Comparison of ENCODE assay signal across 1 cellular context in the genomic region with DNA sequence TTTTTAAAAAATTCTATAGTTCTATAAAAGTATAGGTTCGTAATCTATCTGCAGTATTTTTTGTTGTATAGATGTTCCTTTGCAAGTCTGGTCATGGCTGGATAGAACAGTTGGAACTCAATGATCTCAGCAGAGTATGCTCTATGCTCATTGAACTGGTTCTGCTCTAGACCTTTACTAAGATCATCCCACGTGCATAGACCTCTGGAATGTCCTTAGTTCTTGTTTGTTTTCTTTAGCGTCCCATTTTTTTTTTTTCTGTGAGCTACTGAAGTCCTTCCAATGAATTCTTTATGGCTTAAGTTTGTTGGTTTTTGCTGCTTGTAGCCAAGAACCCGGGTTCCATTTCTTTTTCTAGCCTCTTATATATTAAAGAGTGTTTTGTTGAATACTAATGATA.
TF ChIP-seq lines count a peak whose summit lies in the region.

No MANE protein-coding gene starts in this region.

TF ChIP-seq in HEK293, 187 proteins besides CTCF, POLR2A, EP300 and RAD21 (continued from another document):
- TF ChIP-seq INSM2 (tag by site-specific recombination; IDR thresholded peaks at IDR 0.05), result 0 out of 2 replicates have a peak, but pooled peaks have one; percentile 41
- TF ChIP-seq OSR2 (tag by site-specific recombination; IDR thresholded peaks at IDR 0.05), result peak; percentile 80
- TF ChIP-seq ZNF626 (tag by site-specific recombination; IDR thresholded peaks at IDR 0.05), result no peak
- TF ChIP-seq FEZF1 (tag by site-specific recombination; IDR thresholded peaks at IDR 0.05), result peak; percentile 58
- no peak for TF ChIP-seq IKZF3 (tag by site-specific recombination; IDR thresholded peaks at IDR 0.05)
- peak; percentile 57 for TF ChIP-seq ZBTB17 (tag by site-specific recombination; IDR thresholded peaks at IDR 0.05)
- TF ChIP-seq ZSCAN30 (tag by site-specific recombination; IDR thresholded peaks at IDR 0.05), result no peak
- TF ChIP-seq, protein P1, sequence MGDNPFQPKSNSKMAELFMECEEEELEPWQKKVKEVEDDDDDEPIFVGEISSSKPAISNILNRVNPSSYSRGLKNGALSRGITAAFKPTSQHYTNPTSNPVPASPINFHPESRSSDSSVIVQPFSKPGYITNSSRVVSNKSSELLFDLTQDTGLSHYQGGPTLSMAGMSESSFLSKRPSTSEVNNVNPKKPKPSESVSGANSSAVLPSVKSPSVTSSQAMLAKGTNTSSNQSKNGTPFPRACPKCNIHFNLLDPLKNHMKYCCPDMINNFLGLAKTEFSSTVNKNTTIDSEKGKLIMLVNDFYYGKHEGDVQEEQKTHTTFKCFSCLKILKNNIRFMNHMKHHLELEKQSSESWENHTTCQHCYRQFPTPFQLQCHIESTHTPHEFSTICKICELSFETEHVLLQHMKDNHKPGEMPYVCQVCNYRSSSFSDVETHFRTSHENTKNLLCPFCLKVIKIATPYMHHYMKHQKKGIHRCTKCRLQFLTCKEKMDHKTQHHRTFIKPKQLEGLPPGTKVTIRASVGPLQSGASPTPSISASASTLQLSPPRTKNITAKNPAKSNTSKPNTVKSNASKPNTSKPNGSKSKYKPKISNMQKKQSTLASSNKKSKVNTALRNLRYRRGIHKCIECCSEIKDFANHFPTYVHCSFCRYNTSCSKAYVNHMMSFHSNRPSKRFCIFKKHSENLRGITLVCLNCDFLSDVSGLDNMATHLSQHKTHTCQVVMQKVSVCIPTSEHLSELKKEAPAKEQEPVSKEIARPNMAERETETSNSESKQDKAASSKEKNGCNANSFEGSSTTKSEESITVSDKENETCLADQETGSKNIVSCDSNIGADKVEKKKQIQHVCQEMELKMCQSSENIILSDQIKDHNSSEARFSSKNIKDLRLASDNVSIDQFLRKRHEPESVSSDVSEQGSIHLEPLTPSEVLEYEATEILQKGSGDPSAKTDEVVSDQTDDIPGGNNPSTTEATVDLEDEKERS (tag by site-specific recombination; IDR thresholded peaks at IDR 0.05), result no peak
- no peak for TF ChIP-seq ZNF585B (tag by site-specific recombination; IDR thresholded peaks at IDR 0.05)
- TF ChIP-seq, protein P2, sequence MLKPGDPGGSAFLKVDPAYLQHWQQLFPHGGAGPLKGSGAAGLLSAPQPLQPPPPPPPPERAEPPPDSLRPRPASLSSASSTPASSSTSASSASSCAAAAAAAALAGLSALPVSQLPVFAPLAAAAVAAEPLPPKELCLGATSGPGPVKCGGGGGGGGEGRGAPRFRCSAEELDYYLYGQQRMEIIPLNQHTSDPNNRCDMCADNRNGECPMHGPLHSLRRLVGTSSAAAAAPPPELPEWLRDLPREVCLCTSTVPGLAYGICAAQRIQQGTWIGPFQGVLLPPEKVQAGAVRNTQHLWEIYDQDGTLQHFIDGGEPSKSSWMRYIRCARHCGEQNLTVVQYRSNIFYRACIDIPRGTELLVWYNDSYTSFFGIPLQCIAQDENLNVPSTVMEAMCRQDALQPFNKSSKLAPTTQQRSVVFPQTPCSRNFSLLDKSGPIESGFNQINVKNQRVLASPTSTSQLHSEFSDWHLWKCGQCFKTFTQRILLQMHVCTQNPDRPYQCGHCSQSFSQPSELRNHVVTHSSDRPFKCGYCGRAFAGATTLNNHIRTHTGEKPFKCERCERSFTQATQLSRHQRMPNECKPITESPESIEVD (tag by site-specific recombination; IDR thresholded peaks at IDR 0.05), result peak; percentile 57
- TF ChIP-seq ZXDB (tag by site-specific recombination; IDR thresholded peaks at IDR 0.05), result no peak; the same call in 1 of the 2 replicates
- TF ChIP-seq ZNF600 (tag by site-specific recombination; IDR thresholded peaks at IDR 0.05), result peak; percentile 45; the same call in 1 of the 2 replicates
- no peak for TF ChIP-seq ZNF211 (tag by site-specific recombination; IDR thresholded peaks at IDR 0.05; ENCODE audit: low read depth)
- TF ChIP-seq, protein P3, sequence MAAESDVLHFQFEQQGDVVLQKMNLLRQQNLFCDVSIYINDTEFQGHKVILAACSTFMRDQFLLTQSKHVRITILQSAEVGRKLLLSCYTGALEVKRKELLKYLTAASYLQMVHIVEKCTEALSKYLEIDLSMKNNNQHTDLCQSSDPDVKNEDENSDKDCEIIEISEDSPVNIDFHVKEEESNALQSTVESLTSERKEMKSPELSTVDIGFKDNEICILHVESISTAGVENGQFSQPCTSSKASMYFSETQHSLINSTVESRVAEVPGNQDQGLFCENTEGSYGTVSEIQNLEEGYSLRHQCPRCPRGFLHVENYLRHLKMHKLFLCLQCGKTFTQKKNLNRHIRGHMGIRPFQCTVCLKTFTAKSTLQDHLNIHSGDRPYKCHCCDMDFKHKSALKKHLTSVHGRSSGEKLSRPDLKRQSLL (tag by site-specific recombination; IDR thresholded peaks at IDR 0.05), result peak; percentile 90
- TF ChIP-seq, protein P4, sequence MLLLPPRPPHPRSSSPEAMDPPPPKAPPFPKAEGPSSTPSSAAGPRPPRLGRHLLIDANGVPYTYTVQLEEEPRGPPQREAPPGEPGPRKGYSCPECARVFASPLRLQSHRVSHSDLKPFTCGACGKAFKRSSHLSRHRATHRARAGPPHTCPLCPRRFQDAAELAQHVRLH (tag by site-specific recombination; IDR thresholded peaks at IDR 0.05), result no peak
- TF ChIP-seq ZNF777 (tag by site-specific recombination; IDR thresholded peaks at IDR 0.05; ENCODE audit: borderline replicate concordance), result no peak
- TF ChIP-seq ZNF660 (tag by site-specific recombination; IDR thresholded peaks at IDR 0.05), result no peak
- TF ChIP-seq TRIM28 (IDR thresholded peaks at IDR 0.05; ENCODE audit: borderline replicate concordance, low read length), result 0 out of 2 replicates have a peak, but pooled peaks have one; percentile 39
- TF ChIP-seq, protein P5, sequence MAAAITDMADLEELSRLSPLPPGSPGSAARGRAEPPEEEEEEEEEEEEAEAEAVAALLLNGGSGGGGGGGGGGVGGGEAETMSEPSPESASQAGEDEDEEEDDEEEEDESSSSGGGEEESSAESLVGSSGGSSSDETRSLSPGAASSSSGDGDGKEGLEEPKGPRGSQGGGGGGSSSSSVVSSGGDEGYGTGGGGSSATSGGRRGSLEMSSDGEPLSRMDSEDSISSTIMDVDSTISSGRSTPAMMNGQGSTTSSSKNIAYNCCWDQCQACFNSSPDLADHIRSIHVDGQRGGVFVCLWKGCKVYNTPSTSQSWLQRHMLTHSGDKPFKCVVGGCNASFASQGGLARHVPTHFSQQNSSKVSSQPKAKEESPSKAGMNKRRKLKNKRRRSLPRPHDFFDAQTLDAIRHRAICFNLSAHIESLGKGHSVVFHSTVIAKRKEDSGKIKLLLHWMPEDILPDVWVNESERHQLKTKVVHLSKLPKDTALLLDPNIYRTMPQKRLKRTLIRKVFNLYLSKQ (tag by site-specific recombination; IDR thresholded peaks at IDR 0.05; ENCODE audit: borderline replicate concordance), result no peak
- no peak for TF ChIP-seq WT1 (tag by site-specific recombination; IDR thresholded peaks at IDR 0.05)
- no peak for TF ChIP-seq ZNF776 (tag by site-specific recombination; IDR thresholded peaks at IDR 0.05; ENCODE audit: borderline replicate concordance)
- TF ChIP-seq RBAK (tag by site-specific recombination; IDR thresholded peaks at IDR 0.05), result no peak
